Comparison of ENCODE assay signal across 21 cellular contexts in the genomic region with DNA sequence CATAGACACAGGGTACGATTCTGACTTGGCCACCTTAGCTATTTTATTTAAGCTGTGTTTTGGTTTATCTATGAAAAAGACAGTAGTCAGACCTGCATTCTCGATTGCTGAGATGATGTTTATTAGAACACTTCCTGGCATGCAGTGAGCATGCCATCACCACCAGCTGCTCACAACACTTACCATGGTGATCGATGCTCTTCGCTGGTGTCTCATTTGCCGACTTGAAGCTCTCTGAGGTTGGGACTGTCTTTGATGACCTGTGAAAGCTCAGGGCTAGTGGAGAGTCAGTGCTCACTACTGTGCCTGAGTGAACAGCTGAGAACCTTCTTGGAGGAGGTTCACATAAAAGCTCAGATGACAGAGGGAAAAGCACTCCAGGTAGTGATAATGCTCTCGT. TPM values are rescaled to one million over a fixed set of nuclear protein-coding genes. Genes with fewer than 3 reads are reported as not detected.
DNase-seq lines count a peak whose midpoint lies in the region; ATAC-seq, FAIRE-seq and TF ChIP-seq lines count a peak whose summit lies in the region.
"Had no signal": no experiment of that assay in that cellular context is flagged by ENCODE, and none has a peak within 500 bp of the region (broad histone marks: within the 10 kb centered on the region; RNA-seq: fewer than 3 reads in every experiment).

No MANE protein-coding gene starts in this region.

- DNase-seq in IMR-90: peak; percentile 43
- DNase-seq in bronchial epithelial cell (ENCODE audit: low read depth): no peak
- DNase-seq in myocyte (ENCODE audit: low read depth): peak; percentile 67
- no peak for DNase-seq in stimulated activated effector memory CD8-positive, alpha-beta T cell treated with anti-CD3 and anti-CD28 coated beads, Interleukin-12 subunit alpha, Interleukin-12 subunit beta, amount 100 ng/mL, for 72 hours (ENCODE audit: low spot score in 2 of 2)
- no peak for DNase-seq in NCI-H1105 treated with DMSO at 0.1 percent for 48 hours (lab: John Stamatoyannopoulos, UW)
- no peak for DNase-seq in NCI-H2196 (lab: John Stamatoyannopoulos, UW; ENCODE audit: unreplicated experiment)
- DNase-seq in HFFc6: no peak
- DNase-seq: 8988T; CD4-positive, alpha-beta memory T cell; DMS153; DMS79; GDM1; HCEC 1CT had no signal

- no peaks in the 10 kb centered on the region for H3K27me3 ChIP-seq in IMR-90 (ENCODE audit: control insufficient read depth, insufficient read depth, low read length)
- H3K27me3 ChIP-seq in bronchial epithelial cell (ENCODE audit: control insufficient read depth, insufficient read depth, low read length): no peaks in the 10 kb centered on the region
- H3K27me3 ChIP-seq: BLaER1 had no signal

- H2BK5ac ChIP-seq in IMR-90 (ENCODE audit: low read depth, low read length, poor library complexity, severe bottlenecking): no peak overlapping the region

- no CpG with 5 or more reads among the region's 6 CpGs for WGBS in IMR-90 (ENCODE audit: extremely low coverage in 2 of 2, insufficient read length in 1 of 2), 2 experiments

- TF ChIP-seq POLR2A in IMR-90 (IDR thresholded peaks at IDR 0.05; ENCODE audit: low read depth, low read length): no peak

- intact Hi-C loops in IMR-90 (cut with micrococcal nuclease): no loop called here

- H3K36me3 ChIP-seq in IMR-90 (ENCODE audit: control insufficient read depth, insufficient read depth, low read length) (peaks cover 21% of the 10 kb centered on the region), bronchial epithelial cell (ENCODE audit: control insufficient read depth, insufficient read depth, low read length) (peaks cover 7% of the 10 kb centered on the region)

- no peak overlapping the region for H2AK5ac ChIP-seq in IMR-90 (ENCODE audit: low read depth, low read length)

- no peak overlapping the region for H4K5ac ChIP-seq in IMR-90 (ENCODE audit: low read depth, low read length)

- no peak for TF ChIP-seq RAD21 in IMR-90 (IDR thresholded peaks at IDR 0.05; ENCODE audit: low read length)

- H3K9ac ChIP-seq in IMR-90 (ENCODE audit: low read depth, low read length): no peak overlapping the region
- H3K9ac ChIP-seq: BLaER1 had no signal

- H2AK9ac ChIP-seq in IMR-90 (replicated peaks; ENCODE audit: low read depth, low read length, poor library complexity): no peak overlapping the region

- in situ Hi-C loops in IMR-90 (cut with MboI; ENCODE audit: low sequenced_read_pairs): no loop called here

- no peak overlapping the region for H3K4me3 ChIP-seq in IMR-90 (ENCODE audit: insufficient read depth, low read depth, low read length)
- no peak overlapping the region for H3K4me3 ChIP-seq in bronchial epithelial cell (ENCODE audit: low read depth, low read length)
- H3K4me3 ChIP-seq: BLaER1, GM23338 had no signal

- no peaks in the 10 kb centered on the region for H3K9me3 Mint-ChIP-seq in stimulated activated effector memory CD8-positive, alpha-beta T cell treated with anti-CD3 and anti-CD28 coated beads, Interleukin-12 subunit alpha, Interleukin-12 subunit beta, amount 100 ng/mL, for 72 hours
- no peaks in the 10 kb centered on the region for H3K9me3 Mint-ChIP-seq in HFFc6
- H3K9me3 Mint-ChIP-seq: CD14-positive monocyte; CD4-positive, alpha-beta memory T cell; GM23338 had no signal

- peaks cover 0 to 17% of the 10 kb centered on the region in 2 experiments for H3K79me1 ChIP-seq in IMR-90 (ENCODE audit: low read depth in 1 of 2, low read length in 2 of 2)

- peaks cover 4% of the 10 kb centered on the region; the same call in 1 of the 2 replicates for H3K4me1 ChIP-seq in IMR-90 (ENCODE audit: control insufficient read depth, insufficient read depth, low read length)
- H3K4me1 ChIP-seq: BLaER1 had no signal

- H3K4ac ChIP-seq in IMR-90 (ENCODE audit: low read depth, low read length): no peak overlapping the region

- H3K4me1 Mint-ChIP-seq in stimulated activated effector memory CD8-positive, alpha-beta T cell treated with anti-CD3 and anti-CD28 coated beads, Interleukin-12 subunit alpha, Interleukin-12 subunit beta, amount 100 ng/mL, for 72 hours: no peaks in the 10 kb centered on the region
- peaks cover 6% of the 10 kb centered on the region; the same call in 1 of the 2 replicates for H3K4me1 Mint-ChIP-seq in HFFc6 (ENCODE audit: low read depth)
- H3K4me1 Mint-ChIP-seq: CD14-positive monocyte had no signal

- H3K36me3 Mint-ChIP-seq in stimulated activated effector memory CD8-positive, alpha-beta T cell treated with anti-CD3 and anti-CD28 coated beads, Interleukin-12 subunit alpha, Interleukin-12 subunit beta, amount 100 ng/mL, for 72 hours: peaks cover 50% of the 10 kb centered on the region
- H3K36me3 Mint-ChIP-seq in HFFc6 (ENCODE audit: low read depth): peaks cover 16% of the 10 kb centered on the region

- no peak overlapping the region for H2BK120ac ChIP-seq in IMR-90 (ENCODE audit: low read depth, low read length)

- no peaks in the 10 kb centered on the region for H4K20me1 ChIP-seq in IMR-90 (ENCODE audit: insufficient read depth, low read length)

- no peak overlapping the region for H4K8ac ChIP-seq in IMR-90 (ENCODE audit: low read depth in 2 of 2, low read length in 2 of 2)

- H3K4me3 Mint-ChIP-seq in stimulated activated effector memory CD8-positive, alpha-beta T cell treated with anti-CD3 and anti-CD28 coated beads, Interleukin-12 subunit alpha, Interleukin-12 subunit beta, amount 100 ng/mL, for 72 hours: no peak overlapping the region
- H3K4me3 Mint-ChIP-seq in HFFc6: no peak overlapping the region
- H3K4me3 Mint-ChIP-seq: CD14-positive monocyte; CD4-positive, alpha-beta memory T cell; GM23338 had no signal

- H2BK15ac ChIP-seq in IMR-90 (ENCODE audit: low read depth, low read length): no peak overlapping the region

- ATAC-seq in IMR-90 (ENCODE audit: low read depth): peak; percentile 46; the same call in 1 of the 2 replicates
- no peak for ATAC-seq in stimulated activated effector memory CD8-positive, alpha-beta T cell treated with anti-CD3 and anti-CD28 coated beads, Interleukin-12 subunit alpha, Interleukin-12 subunit beta, amount 100 ng/mL, for 72 hours
- ATAC-seq: GM23338 had no signal

- H3K27ac Mint-ChIP-seq in stimulated activated effector memory CD8-positive, alpha-beta T cell treated with anti-CD3 and anti-CD28 coated beads, Interleukin-12 subunit alpha, Interleukin-12 subunit beta, amount 100 ng/mL, for 72 hours: peak overlapping the region; percentile 43
- H3K27ac Mint-ChIP-seq in HFFc6: no peak overlapping the region; the same call in 1 of the 2 replicates
- H3K27ac Mint-ChIP-seq: GM23338 had no signal

- no peaks in the 10 kb centered on the region for H3K9me3 ChIP-seq in IMR-90 (ENCODE audit: control insufficient read depth, insufficient read depth, low read length)
- H3K9me3 ChIP-seq: BLaER1 had no signal

- no peak overlapping the region for H3K4me2 ChIP-seq in IMR-90 (ENCODE audit: low read depth, low read length)
- H3K4me2 ChIP-seq: BLaER1, GM23338 had no signal

- no TSS peak for BruUV-seq in IMR-90 (replicated peaks; lab: Mats Ljungman, UMichigan)

- dilution Hi-C loops in IMR-90 (cut with HindIII; ENCODE audit: low sequenced_read_pairs, unreplicated experiment): no loop called here

- no peak overlapping the region for H3K18ac ChIP-seq in IMR-90 (ENCODE audit: low read depth, low read length)

- no peak overlapping the region for H2BK20ac ChIP-seq in IMR-90 (ENCODE audit: low read depth, low read length)

- no peak overlapping the region for H4K91ac ChIP-seq in IMR-90 (ENCODE audit: insufficient read depth, low read depth, low read length)

- H3K23ac ChIP-seq in IMR-90 (ENCODE audit: low read depth, low read length): no peak overlapping the region

- POLR2A ChIA-PET in IMR-90 (lab: Charles Lee; ENCODE audit: unreplicated experiment): no interaction called here

- CTCF ChIA-PET in IMR-90 (lab: Yijun Ruan, JAX): no interaction called here

- H3K27ac ChIP-seq in IMR-90 (ENCODE audit: insufficient read depth, low read length): no peak overlapping the region
- H3K27ac ChIP-seq: BLaER1 had no signal

- FAIRE-seq in bronchial epithelial cell (lab: Jason Lieb, UNC): peak; percentile 88
- FAIRE-seq: GM12892, GM18507, H54, HepG2 had no signal

- no peak overlapping the region for H3K14ac ChIP-seq in IMR-90 (replicated peaks; ENCODE audit: low read depth, low read length)

- TF ChIP-seq CTCF in IMR-90 (conservative IDR thresholded peaks at IDR 0.05; ENCODE audit: low read depth, low read length): no peak
- no peak for TF ChIP-seq CTCF in bronchial epithelial cell (IDR thresholded peaks at IDR 0.05; ENCODE audit: insufficient read depth, low read length, severe bottlenecking)
- no peak for TF ChIP-seq CTCF in HFFc6 (IDR thresholded peaks at IDR 0.05)

- H3K9me1 ChIP-seq in IMR-90 (ENCODE audit: insufficient read depth, low read length): peaks cover 19% of the 10 kb centered on the region; the same call in 1 of the 2 replicates

- no peak overlapping the region for H2AFZ ChIP-seq in IMR-90 (replicated peaks; ENCODE audit: low read length, poor library complexity)
- H2AFZ ChIP-seq: GM23338 had no signal

- no peaks in the 10 kb centered on the region; the same call in 1 of the 2 replicates for H3K27me3 Mint-ChIP-seq in HFFc6 (ENCODE audit: insufficient read depth)
- H3K27me3 Mint-ChIP-seq: CD4-positive, alpha-beta memory T cell had no signal

- no peak overlapping the region for H3K56ac ChIP-seq in IMR-90 (ENCODE audit: extremely low read depth, insufficient read depth, low read length)

TF ChIP-seq in IMR-90, 13 proteins besides CTCF, POLR2A, EP300 and RAD21:
- TF ChIP-seq NFE2L2 (IDR thresholded peaks at IDR 0.05; ENCODE audit: low read depth, low read length): no peak
- no peak for TF ChIP-seq BHLHE40 (IDR thresholded peaks at IDR 0.05; ENCODE audit: low read depth, low read length)
- no peak for TF ChIP-seq MAFK (IDR thresholded peaks at IDR 0.05; ENCODE audit: low read depth, low read length)

RNA-seq across cellular contexts. Expression of a gene that starts 4.4 kb away (rescaled TPM):
- total RNA-seq in IMR-90 (2012; rRNA removed) (not detected in 2 replicates), bronchial epithelial cell (0.26 TPM in 2 replicates), myocyte (0.45 TPM in 1 of 2 replicates, not detected in the other)
- polyA plus RNA-seq in IMR-90 (2012; rRNA removed): not detected in 2 replicates
- not detected in 2 replicates for polyA plus RNA-seq in IMR-90 (2012; cell fraction: cytosol; rRNA removed)
- 0.07 TPM in 1 of 2 replicates, not detected in the other for polyA plus RNA-seq in IMR-90 (2012; cell fraction: nucleus; rRNA removed; ENCODE audit: low replicate concordance)
- 0.05 TPM for polyA plus RNA-seq in myocyte (2012)
- not detected for total RNA-seq in HFFc6 (2021; fragmentation: NEBNext Ultra II Directional; extraction: Animal tissue kit (Norgen Biotek cat#: 25700))
- total RNA-seq: Daoy, GM23338 had no signal
- polyA plus RNA-seq: CD14-positive monocyte; CD4-positive, alpha-beta memory T cell had no signal

RNA-seq across cellular contexts. Expression of a gene that starts 18.5 kb away (rescaled TPM):
- total RNA-seq in IMR-90 (2012; rRNA removed) (14.7 and 26.4 TPM in 2 replicates), bronchial epithelial cell (20.9 and 21.3 TPM in 2 replicates), myocyte (43.1 and 55.1 TPM in 2 replicates)
- polyA plus RNA-seq in IMR-90 (2012; rRNA removed): 14.0 and 15.1 TPM in 2 replicates
- 3.7 and 4.1 TPM in 2 replicates for polyA plus RNA-seq in IMR-90 (2012; cell fraction: cytosol; rRNA removed)
- polyA plus RNA-seq in IMR-90 (2012; cell fraction: nucleus; rRNA removed; ENCODE audit: low replicate concordance): 2.8 and 14.3 TPM in 2 replicates
- 29.0 TPM for polyA plus RNA-seq in myocyte (2012)
- 10 to 100 TPM; 20.2 to 29.5 (median 25.7) TPM for total RNA-seq in HFFc6 (2021; fragmentation: NEBNext Ultra II Directional; extraction: Animal tissue kit (Norgen Biotek cat#: 25700))

Comparison
In these comparisons a context has a peak if more than half of its experiments do, and no peak if none do; other contexts are left out.
1. DNase-seq: peak in IMR-90 (single experiment) and myocyte (single experiment); none in bronchial epithelial cell (single experiment), stimulated activated effector memory CD8-positive, alpha-beta T cell treated with anti-CD3 and anti-CD28 coated beads, Interleukin-12 subunit alpha, Interleukin-12 subunit beta, amount 100 ng/mL, for 72 hours (0 of 2), NCI-H1105 treated with DMSO at 0.1 percent for 48 hours (single experiment), NCI-H2196 (single experiment) and HFFc6 (single experiment).